Comparison of ENCODE assay signal across 4 cellular contexts in genomic region chr7:143099579-143099978, GRCh38. TPM values are rescaled to one million over a fixed set of nuclear protein-coding genes. Genes with fewer than 3 reads are reported as not detected.
"Had no signal": no experiment of that assay in that cellular context is flagged by ENCODE, and none has a peak within 500 bp of the region (broad histone marks: within the 10 kb centered on the region; RNA-seq: fewer than 3 reads in every experiment).

No MANE protein-coding gene starts in this region.

RNA-seq across cellular contexts. Expression of gene PIP, which starts 32.3 kb away (rescaled TPM):
- total RNA-seq: M059J, MCF 10A, NCI-H460 had no signal

RNA-seq across cellular contexts. Expression of gene OR6V1, which starts 47.4 kb away (rescaled TPM):
- total RNA-seq: LHCN-M2, M059J, MCF 10A, NCI-H460 had no signal
